In the genomic region with DNA sequence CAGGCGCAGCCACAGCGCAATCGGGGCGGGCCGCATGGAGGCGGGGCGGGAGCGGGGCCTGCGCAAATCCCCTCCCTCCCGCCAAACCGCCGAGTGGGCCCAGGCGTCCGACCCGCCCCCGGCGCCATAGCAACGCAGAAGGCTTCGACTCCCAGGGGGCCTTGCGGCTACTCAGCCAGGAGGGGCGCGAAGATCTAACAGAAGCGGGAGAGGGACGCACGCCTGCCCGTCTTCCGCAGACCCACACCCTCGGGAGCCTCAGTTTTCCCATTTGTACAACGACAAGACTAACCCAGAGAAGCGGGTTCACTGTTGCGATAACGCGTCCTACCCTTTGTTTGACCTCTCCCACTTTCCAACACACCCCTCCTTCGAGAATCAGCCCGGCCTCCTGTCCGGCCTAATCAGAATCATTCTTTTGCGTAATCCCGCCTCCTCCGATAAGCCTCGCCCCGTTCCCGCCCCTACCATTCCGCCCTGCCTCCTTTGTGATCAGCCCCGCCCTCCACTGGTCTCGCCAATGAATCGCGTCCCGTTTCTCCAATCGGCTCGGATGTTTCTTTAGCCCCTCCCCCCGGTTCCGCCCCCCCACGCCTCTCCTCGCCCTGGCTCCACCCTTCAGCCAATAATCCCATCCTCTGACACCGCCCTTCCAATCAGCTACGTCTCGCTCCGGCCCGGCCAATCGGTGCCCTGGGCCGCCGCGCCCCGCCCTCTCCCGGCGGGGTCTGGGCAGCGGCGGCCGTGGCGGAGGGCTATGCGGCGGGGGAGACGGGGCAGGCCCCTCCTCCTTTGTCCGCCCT, we compare ENCODE assay signal across 8 cellular contexts. TPM values are rescaled to one million over a fixed set of nuclear protein-coding genes. Genes with fewer than 3 reads are reported as not detected.
A peak's percentile ranks its signal among the peaks of the same experiment; 100 is the strongest.
DNase-seq lines count a peak whose midpoint lies in the region; ATAC-seq and TF ChIP-seq lines count a peak whose summit lies in the region.

A gene (minus strand): TSS at position 40 of the 803 bp plus-strand sequence. CDS start 4 bp downstream, at position 36.

- H3K36me3 ChIP-seq in mucosa of descending colon (ENCODE audit: low read depth) = no peaks in the 10 kb centered on the region

- CTCF ChIA-PET in Calu3 (lab: Charles Lee) = interaction anchor here (0.6 to 0.9 kb wide), 3 partner anchors 16 to 175 kb away, joined by 4 to 5 read pairs (median 4); no protein-coding TSS in a partner anchor

- H3K27me3 Mint-ChIP-seq in Calu3 (ENCODE audit: unreplicated experiment) (no peaks in the 10 kb centered on the region), IgD-negative memory B cell (peaks cover 2% of the 10 kb centered on the region)

- H3K27ac Mint-ChIP-seq in Calu3 (ENCODE audit: unreplicated experiment) (peak within 1 kb of the TSS; percentile 62), IgD-negative memory B cell (peak within 1 kb of the TSS; percentile 59 to 91 (median 86))

- H3K9me3 Mint-ChIP-seq in Calu3 (ENCODE audit: low read depth, unreplicated experiment) = no peaks in the 10 kb centered on the region
- H3K9me3 Mint-ChIP-seq in IgD-negative memory B cell = no peaks in the 10 kb centered on the region

- H3K4me3 Mint-ChIP-seq in Calu3 (ENCODE audit: low read depth, unreplicated experiment) (peak within 1 kb of the TSS; percentile 76), IgD-negative memory B cell (peak within 1 kb of the TSS; percentile 83 to 92 (median 88))

- peaks cover 14% of the 10 kb centered on the region for H3K4me1 Mint-ChIP-seq in Calu3 (ENCODE audit: low read depth, unreplicated experiment)
- H3K4me1 Mint-ChIP-seq in IgD-negative memory B cell = peaks cover 0 to 13% (median 5%) of the 10 kb centered on the region in 3 donors

- H3K4me3 ChIP-seq in epithelial cell of proximal tubule (ENCODE audit: low read depth, low read length) = peak within 1 kb of the TSS; percentile 68
- H3K4me3 ChIP-seq in mucosa of descending colon = peak within 1 kb of the TSS; percentile 19

- peaks cover 21% of the 10 kb centered on the region for H3K36me3 Mint-ChIP-seq in Calu3 (ENCODE audit: insufficient read depth, unreplicated experiment)
- H3K36me3 Mint-ChIP-seq in IgD-negative memory B cell = no peaks in the 10 kb centered on the region

- intact Hi-C loops in Calu3 (cut with micrococcal nuclease; ENCODE audit: unreplicated experiment) (no loop called here), mucosa of descending colon (cut with DNase I, micrococcal nuclease) (no loop called here)

- peak; percentile 76 for ATAC-seq in GM21529 (IDR thresholded peaks at IDR 0.05; ENCODE audit: unreplicated experiment)
- peak; percentile 90 for ATAC-seq in mucosa of descending colon

- H3K4me1 ChIP-seq in mucosa of descending colon (ENCODE audit: low read depth) = peaks cover 10% of the 10 kb centered on the region

- no TSS peak for BruUV-seq in Calu3 (replicated peaks; lab: Mats Ljungman, UMichigan)

- DNase-seq in Calu3 (peak; percentile 94), OCI-M2 (lab: John Stamatoyannopoulos, UW; ENCODE audit: unreplicated experiment) (peak; percentile 89), epithelial cell of proximal tubule (ENCODE audit: low read depth) (peak; percentile 92), mucosa of descending colon (peak; percentile 99)
- DNase-seq in activated T-cell treated with anti-CD3 and anti-CD28 coated beads, Interleukin-2, amount 50 U/mL, for 1 hour = peak; percentile 98
- peak; percentile 95 to 98 for DNase-seq in stimulated activated CD8-positive, alpha-beta memory T cell treated with anti-CD3 and anti-CD28 coated beads, Interleukin-4, amount 100 ng/mL, for 1 hour (ENCODE audit: low read depth in 2 of 2, low spot score in 1 of 2)

- H3K9me3 ChIP-seq in mucosa of descending colon = no peaks in the 10 kb centered on the region

- TF ChIP-seq CTCF in Calu3 (IDR thresholded peaks at IDR 0.05; ENCODE audit: unreplicated experiment) = no peak
- TF ChIP-seq CTCF in epithelial cell of proximal tubule (conservative IDR thresholded peaks at IDR 0.05; ENCODE audit: low read depth, low read length) = no peak
- no peak for TF ChIP-seq CTCF in mucosa of descending colon (IDR thresholded peaks at IDR 0.05)

RNA-seq across cellular contexts. Expression of the gene that starts here (rescaled TPM):
- total RNA-seq in Calu3 (2022) (4.5 and 5.5 TPM in 2 replicates), epithelial cell of proximal tubule (1.4 and 2.5 TPM in 2 replicates), mucosa of descending colon (1 to 10 TPM; 3.3 to 7.5 (median 4.9) TPM)
- not detected for polyA plus RNA-seq in IgD-negative memory B cell

Comparison
In these comparisons a context has a peak if more than half of its experiments do, and no peak if none do; other contexts are left out.
1. Peak in every context shown above with its lines: DNase-seq, ATAC-seq and H3K4me3 ChIP-seq.